8 cellular contexts compared by ENCODE assay signal in genomic region chr10:110567201-110568054, GRCh38. TPM values are rescaled to one million over a fixed set of nuclear protein-coding genes. Genes with fewer than 3 reads are reported as not detected.
A peak's percentile ranks its signal among the peaks of the same experiment; 100 is the strongest.
DNase-seq lines count a peak whose midpoint lies in the region; ATAC-seq lines count a peak whose summit lies in the region.

Gene SMC3 (plus strand): TSS chr10:110567695. CDS start chr10:110567817, 122 bp downstream.

- DNase-seq in COR-L47 (lab: John Stamatoyannopoulos, UW) (peak; percentile 80), HUDEP-2 (lab: John Stamatoyannopoulos, UW; ENCODE audit: unreplicated experiment in 76 of 76) (peak; percentile 9 to 97 (median 86)), NT2/D1 (ENCODE audit: low read depth, low spot score) (peak; percentile 92), mesenteric fat pad (ENCODE audit: low spot score) (peak; percentile 96)
- DNase-seq in activated CD8-positive, alpha-beta memory T cell treated with anti-CD3 and anti-CD28 coated beads, Interleukin-2, amount 50 U/mL, for 24 hours (ENCODE audit: extremely low read depth), result peak; percentile 81
- peak; percentile 74 for DNase-seq in stimulated activated CD8-positive, alpha-beta memory T cell treated with anti-CD3 and anti-CD28 coated beads, Interleukin-15, amount 100 ng/mL, for 24 hours (ENCODE audit: low read depth)

- peaks cover 21% of the 10 kb centered on the region for H3K36me3 ChIP-seq in NT2/D1 (ENCODE audit: insufficient read depth, insufficient read length, low read length)

- in situ Hi-C loops in endometrial microvascular endothelial cells (cut with HindIII; ENCODE audit: inconsistent ontology term, low pct_unique_long_range_greater_than_20kb, low sequenced_read_pairs), result no loop called here

- no peaks in the 10 kb centered on the region for H3K4me1 ChIP-seq in NT2/D1 (ENCODE audit: insufficient read depth, insufficient read length)

- peak; percentile 86 for ATAC-seq in GM21381 (IDR thresholded peaks at IDR 0.05; ENCODE audit: unreplicated experiment)

- H3K27me3 ChIP-seq in NT2/D1 (ENCODE audit: insufficient read depth, insufficient read length), result no peaks in the 10 kb centered on the region

- H3K4me3 ChIP-seq in NT2/D1 (ENCODE audit: insufficient read length, low read depth), result peak within 1 kb of the TSS; percentile 72

- peak within 1 kb of the TSS; percentile 74 for H3K9ac ChIP-seq in NT2/D1 (ENCODE audit: insufficient read length, low read depth)

- H3K9me3 ChIP-seq in NT2/D1 (ENCODE audit: insufficient read depth, low read length), result no peaks in the 10 kb centered on the region

RNA-seq across cellular contexts. Expression of gene SMC3, which starts in this region (rescaled TPM):
- 21.6 TPM for total RNA-seq in endometrial microvascular endothelial cells (ENCODE audit: inconsistent ontology term)
- 26.8 TPM for total RNA-seq in mesenteric fat pad

Comparison
In these comparisons a context has a peak if more than half of its experiments do, and no peak if none do; other contexts are left out.
1. Peak in every context shown above with its lines: DNase-seq, ATAC-seq and H3K4me3 ChIP-seq.